17 cellular contexts compared by ENCODE assay signal in genomic region chr3:23103764-23104163, GRCh38.
DNase-seq lines count a peak whose midpoint lies in the region; ATAC-seq, FAIRE-seq and TF ChIP-seq lines count a peak whose summit lies in the region.
"Had no signal": no experiment of that assay in that cellular context is flagged by ENCODE, and none has a peak within 500 bp of the region (broad histone marks: within the 10 kb centered on the region; RNA-seq: fewer than 3 reads in every experiment).

No MANE protein-coding gene starts in this region.

- POLR2A ChIA-PET in GM12878 (lab: Charles Lee), result no interaction called here

- H3K9me3 ChIP-seq in H9 (ENCODE audit: control insufficient read depth, low read depth, low read length), result no peaks in the 10 kb centered on the region
- no peaks in the 10 kb centered on the region for H3K9me3 ChIP-seq in Loucy (ENCODE audit: insufficient read depth, low read depth, low read length)
- no peaks in the 10 kb centered on the region for H3K9me3 ChIP-seq in GM12878 (replicated peaks; ENCODE audit: control insufficient read depth, insufficient read depth, low read length)
- H3K9me3 ChIP-seq in mucosa of descending colon, result no peaks in the 10 kb centered on the region
- H3K9me3 ChIP-seq: Caco-2, HAP-1 had no signal

- DNase-seq in H9 (peak; percentile 35), GM12878 (ENCODE audit: low read depth, low spot score) (no peak), mucosa of descending colon (no peak), NCI-H82 (lab: John Stamatoyannopoulos, UW) (no peak), COLO668 (lab: John Stamatoyannopoulos, UW; ENCODE audit: unreplicated experiment) (no peak)
- DNase-seq in stimulated activated naive CD4-positive, alpha-beta T cell (lab: John Stamatoyannopoulos, UW), result no peak
- DNase-seq: ACHN; C1 segment of cervical spinal cord; CD4-positive, alpha-beta memory T cell; GOT3; HFFc6; IMR-90 had no signal

- RAD21 ChIA-PET in GM12878 (lab: Charles Lee; ENCODE audit: unreplicated experiment), result no interaction called here

- no peak overlapping the region for H4K91ac ChIP-seq in H9 (ENCODE audit: insufficient read length, low read depth, low read length)

- no peak overlapping the region for H2BK5ac ChIP-seq in H9 (ENCODE audit: insufficient read length, low read length)

- H4K20me1 ChIP-seq in H9 (ENCODE audit: control insufficient read depth, insufficient read depth, insufficient read length) (no peaks in the 10 kb centered on the region), Loucy (ENCODE audit: insufficient read depth, low read length, poor library complexity, severe bottlenecking) (no peaks in the 10 kb centered on the region), GM12878 (ENCODE audit: control insufficient read depth, insufficient read depth) (no peaks in the 10 kb centered on the region)

- H2AFZ ChIP-seq in H9 (ENCODE audit: low read length), result no peak overlapping the region
- H2AFZ ChIP-seq in Loucy (ENCODE audit: low read length), result peak overlapping the region; percentile 5; the same call in 1 of the 2 replicates
- no peak overlapping the region for H2AFZ ChIP-seq in GM12878 (ENCODE audit: control insufficient read depth, low read depth, low read length)

- intact Hi-C loops in GM12878 (cut with micrococcal nuclease; ENCODE audit: unreplicated experiment), result no loop called here
- intact Hi-C loops in mucosa of descending colon (cut with DNase I, micrococcal nuclease), result no loop called here

- peaks cover 0 to 3% of the 10 kb centered on the region in 2 experiments; a peak in 1 of 5 replicates for H3K9me3 Mint-ChIP-seq in H9
- H3K9me3 Mint-ChIP-seq: HFFc6 had no signal

- no peak for TF ChIP-seq CTCF in H9 (conservative IDR thresholded peaks at IDR 0.05)
- no peak for TF ChIP-seq CTCF in Loucy (conservative IDR thresholded peaks at IDR 0.05; ENCODE audit: low read length)
- TF ChIP-seq CTCF in GM12878 (IDR thresholded peaks at IDR 0.05 in 2 of 3, conservative IDR thresholded peaks at IDR 0.05 in 1 of 3; ENCODE audit: control insufficient read depth in 2 of 3, extremely low read depth in 1 of 3, insufficient read depth in 1 of 3, low read depth in 3 of 3, low read length in 3 of 3), result no peak
- no peak for TF ChIP-seq CTCF in mucosa of descending colon (IDR thresholded peaks at IDR 0.05)

- H3K4me3 Mint-ChIP-seq in H9, result no peak overlapping the region
- H3K4me3 Mint-ChIP-seq: CD4-positive, alpha-beta memory T cell; HFFc6 had no signal

- H3K4me1 ChIP-seq in H9 (ENCODE audit: insufficient read depth, low read length), result no peaks in the 10 kb centered on the region; the same call in 1 of the 2 replicates
- peaks cover 16% of the 10 kb centered on the region for H3K4me1 ChIP-seq in Loucy (ENCODE audit: insufficient read depth, low read length, poor library complexity, severe bottlenecking)
- no peaks in the 10 kb centered on the region for H3K4me1 ChIP-seq in GM12878 (ENCODE audit: control insufficient read depth, insufficient read depth, low read length)
- H3K4me1 ChIP-seq in mucosa of descending colon (ENCODE audit: low read depth), result no peaks in the 10 kb centered on the region
- H3K4me1 ChIP-seq: HAP-1 had no signal

- no peak for FAIRE-seq in GM12878 (lab: Jason Lieb, UNC)
- FAIRE-seq: GM12891 had no signal

- H4K8ac ChIP-seq in H9 (replicated peaks; ENCODE audit: insufficient read length, low read depth, low read length), result no peak overlapping the region

- H3K56ac ChIP-seq in H9 (ENCODE audit: insufficient read length, low read depth, low read length), result no peak overlapping the region

- H3K27ac Mint-ChIP-seq in H9, result peak overlapping the region in 1 of 3 experiments; percentile 24; a peak in 2 of 7 replicates
- H3K27ac Mint-ChIP-seq: CD4-positive, alpha-beta memory T cell; HFFc6 had no signal

- no peak overlapping the region for H3K18ac ChIP-seq in H9 (ENCODE audit: insufficient read length, low read depth, low read length)

- in situ Hi-C loops in GM12878 (cut with MboI), result no loop called here

- H3K27ac ChIP-seq in H9 (ENCODE audit: insufficient read length, low read depth, low read length) (no peak overlapping the region), GM12878 (ENCODE audit: control insufficient read depth, insufficient read depth) (no peak overlapping the region)

- H3K4me1 Mint-ChIP-seq in H9, result peaks cover 10 to 16% of the 10 kb centered on the region in 2 experiments; a peak in 3 of 4 replicates
- H3K4me1 Mint-ChIP-seq: CD4-positive, alpha-beta memory T cell had no signal

- no peak for TF ChIP-seq EP300 in GM12878 (IDR thresholded peaks at IDR 0.05; ENCODE audit: borderline replicate concordance in 1 of 2, control insufficient read depth in 1 of 2, low read depth in 2 of 2, low read length in 2 of 2)

- H3K4me3 ChIP-seq in Loucy (ENCODE audit: low read length, poor library complexity, severe bottlenecking) (no peak overlapping the region), GM12878 (no peak overlapping the region), mucosa of descending colon (no peak overlapping the region)
- H3K4me3 ChIP-seq: HAP-1 had no signal

- H3K27me3 Mint-ChIP-seq in H9 (ENCODE audit: low read depth), result no peaks in the 10 kb centered on the region

- no peak for TF ChIP-seq RAD21 in GM12878 (IDR thresholded peaks at IDR 0.05; ENCODE audit: insufficient read depth, low read depth, low read length)

- no peak overlapping the region for H3K4ac ChIP-seq in H9 (ENCODE audit: low read depth, low read length)

- no peak for TF ChIP-seq POLR2A in GM12878 (IDR thresholded peaks at IDR 0.05; ENCODE audit: low read depth, low read length)

- H2AK5ac ChIP-seq in H9 (ENCODE audit: insufficient read length, low read length), result no peak overlapping the region

- H3K36me3 ChIP-seq in Loucy (ENCODE audit: insufficient read depth, low read length), result no peaks in the 10 kb centered on the region
- no peaks in the 10 kb centered on the region for H3K36me3 ChIP-seq in GM12878 (ENCODE audit: control insufficient read depth in 2 of 2, insufficient read depth in 2 of 2, low read length in 1 of 2)
- no peaks in the 10 kb centered on the region for H3K36me3 ChIP-seq in mucosa of descending colon (ENCODE audit: low read depth)
- H3K36me3 ChIP-seq: HAP-1 had no signal

- H3K79me1 ChIP-seq in H9 (ENCODE audit: insufficient read depth, low read depth, low read length, poor library complexity, severe bottlenecking), result no peaks in the 10 kb centered on the region

- no TSS peak for BruUV-seq in GM12878 (replicated peaks; lab: Mats Ljungman, UMichigan)

- SMC1A ChIA-PET in GM12878 (lab: Charles Lee; ENCODE audit: uncharacterized antibody, unreplicated experiment), result interaction anchor here (1.3 kb wide), 1 partner anchor 29 kb away, joined by 3 read pairs; no protein-coding TSS in a partner anchor

- H3T11ph ChIP-seq in H9 (ENCODE audit: low read length), result no peak overlapping the region

- H2BK120ac ChIP-seq in H9 (ENCODE audit: low read depth, low read length, poor library complexity, severe bottlenecking), result no peak overlapping the region

- no peaks in the 10 kb centered on the region for H3K9me2 ChIP-seq in Loucy (replicated peaks; ENCODE audit: low read depth, low read length)

- CTCF ChIA-PET in GM12878 (lab: Yijun Ruan, JAX), result no interaction called here

- H2BK15ac ChIP-seq in H9 (ENCODE audit: low read depth, low read length), result no peak overlapping the region

- peak; percentile 35; the same call in 2 of the 3 replicates for ATAC-seq in GM12878
- ATAC-seq in mucosa of descending colon, result peak; percentile 74
- no peak for ATAC-seq in GM18873 (IDR thresholded peaks at IDR 0.05; ENCODE audit: low FRiP score, unreplicated experiment)

- H3K14ac ChIP-seq in H9 (ENCODE audit: insufficient read depth, low read length), result no peak overlapping the region

- no peaks in the 10 kb centered on the region for H3K27me3 ChIP-seq in H9 (ENCODE audit: insufficient read depth, low read length)
- no peaks in the 10 kb centered on the region for H3K27me3 ChIP-seq in Loucy (ENCODE audit: insufficient read depth, low read length, poor library complexity, severe bottlenecking)
- no peaks in the 10 kb centered on the region for H3K27me3 ChIP-seq in GM12878 (replicated peaks in 1 of 2; ENCODE audit: control insufficient read depth in 2 of 2, insufficient read depth in 2 of 2, low read length in 1 of 2)

- no peaks in the 10 kb centered on the region for H3F3A ChIP-seq in Loucy (ENCODE audit: low read depth)

- H3K36me3 Mint-ChIP-seq in H9 (ENCODE audit: insufficient read depth in 1 of 3, low read depth in 3 of 3), result no peaks in the 10 kb centered on the region
- H3K36me3 Mint-ChIP-seq: CD4-positive, alpha-beta memory T cell had no signal

- H3K23ac ChIP-seq in H9 (ENCODE audit: insufficient read length, low read depth, low read length), result no peak overlapping the region

- WGBS in H9 (ENCODE audit: extremely low coverage, insufficient read length, low lambda C conversion rate), result no CpG with 5 or more reads among the region's 1 CpG
- WGBS in GM12878 (ENCODE audit: insufficient coverage, insufficient replicate concordance, low lambda C conversion rate, missing lambda C conversion rate), result 0% methylated on average over 1 of the region's 1 CpG

- H3K79me2 ChIP-seq in H9 (ENCODE audit: insufficient read depth, low read length) (no peaks in the 10 kb centered on the region), Loucy (ENCODE audit: insufficient read depth, low read length) (no peaks in the 10 kb centered on the region), GM12878 (ENCODE audit: control insufficient read depth, insufficient read depth, low read length) (no peaks in the 10 kb centered on the region)

- H3K4me2 ChIP-seq in H9 (ENCODE audit: insufficient read depth, insufficient read length, low read length), result no peak overlapping the region
- H3K4me2 ChIP-seq in Loucy (ENCODE audit: low read depth, low read length, poor library complexity, severe bottlenecking), result no peak overlapping the region
- H3K4me2 ChIP-seq in GM12878 (ENCODE audit: control insufficient read depth, insufficient read depth), result no peak overlapping the region

- H2BK20ac ChIP-seq in H9 (ENCODE audit: low read depth, low read length, poor library complexity, severe bottlenecking), result no peak overlapping the region

- H3K9ac ChIP-seq in H9 (ENCODE audit: extremely low read depth, insufficient read length, low read length) (no peak overlapping the region), Loucy (ENCODE audit: low read depth, low read length, poor library complexity, severe bottlenecking) (no peak overlapping the region), GM12878 (ENCODE audit: control insufficient read depth, insufficient read depth, low read length) (no peak overlapping the region)

- no peak overlapping the region for H2BK12ac ChIP-seq in H9 (ENCODE audit: insufficient read length, low read depth, low read length)

- H4K5ac ChIP-seq in H9 (ENCODE audit: insufficient read length, low read depth, low read length), result no peak overlapping the region

- H3K23me2 ChIP-seq in H9 (ENCODE audit: insufficient read length, low read depth, low read length, poor library complexity, severe bottlenecking), result no peaks in the 10 kb centered on the region

TF ChIP-seq in GM12878, 131 proteins besides CTCF, POLR2A, EP300 and RAD21 (continues in another document):
- TF ChIP-seq BMI1 (IDR thresholded peaks at IDR 0.05; ENCODE audit: borderline replicate concordance), result no peak
